In the genomic region with DNA sequence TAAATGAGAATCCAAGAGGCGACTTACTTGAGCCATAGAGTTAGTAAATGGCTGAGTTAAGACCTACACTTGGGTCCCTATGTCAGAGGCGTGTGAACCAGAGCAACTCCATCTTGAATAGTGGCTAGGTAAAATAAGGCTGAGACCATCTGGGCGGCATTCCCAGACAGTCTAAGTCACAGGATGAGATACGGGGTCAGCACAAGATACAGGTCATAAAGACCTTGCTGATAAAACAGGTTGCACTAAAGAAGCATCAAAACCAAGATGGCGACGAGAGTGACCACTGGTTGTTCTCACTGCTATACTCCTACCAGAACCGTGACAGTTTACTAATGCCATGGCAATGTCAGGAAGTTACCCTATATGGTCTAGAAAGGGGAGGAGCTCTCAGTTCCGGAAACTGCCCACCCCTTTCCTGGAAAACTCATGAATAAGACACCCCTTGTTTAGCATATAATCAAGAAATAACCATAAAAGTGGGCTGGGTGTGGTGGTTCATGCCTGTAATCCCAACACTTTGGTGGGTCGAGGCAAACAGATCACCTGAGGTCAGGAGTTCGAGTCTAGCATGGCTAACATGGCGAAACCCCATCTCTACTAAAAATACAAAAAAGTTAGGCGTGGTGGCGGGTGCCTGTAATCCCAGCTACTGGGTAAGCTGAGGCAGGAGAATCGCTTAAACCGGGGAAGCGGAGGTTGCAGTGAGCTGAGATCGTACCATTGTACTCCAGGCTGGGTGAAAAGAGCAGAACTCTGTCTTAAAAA, we compare ENCODE assay signal across 28 cellular contexts. TPM values are rescaled to one million over a fixed set of nuclear protein-coding genes. Genes with fewer than 3 reads are reported as not detected.
A peak's percentile ranks its signal among the peaks of the same experiment; 100 is the strongest.
DNase-seq lines count a peak whose midpoint lies in the region; FAIRE-seq and TF ChIP-seq lines count a peak whose summit lies in the region.
"Had no signal": no experiment of that assay in that cellular context is flagged by ENCODE, and none has a peak within 500 bp of the region (broad histone marks: within the 10 kb centered on the region; RNA-seq: fewer than 3 reads in every experiment).

No MANE protein-coding gene starts in this region.

- no peaks in the 10 kb centered on the region for H3K27me3 ChIP-seq in Loucy (ENCODE audit: insufficient read depth, low read length, poor library complexity, severe bottlenecking)
- H3K27me3 ChIP-seq in astrocyte (ENCODE audit: insufficient read depth, low read length): no peaks in the 10 kb centered on the region
- no peaks in the 10 kb centered on the region for H3K27me3 ChIP-seq in neuronal stem cell (ENCODE audit: control insufficient read depth in 3 of 3, insufficient read depth in 3 of 3, low read depth in 1 of 3, low read length in 3 of 3)
- no peaks in the 10 kb centered on the region for H3K27me3 ChIP-seq in endodermal cell (ENCODE audit: control insufficient read depth, insufficient read depth, low read length, poor library complexity, severe bottlenecking)
- H3K27me3 ChIP-seq: BE2C, suprapubic skin had no signal

- H3K79me2 ChIP-seq in Loucy (ENCODE audit: insufficient read depth, low read length) (no peaks in the 10 kb centered on the region), astrocyte (ENCODE audit: insufficient read depth, low read length) (no peaks in the 10 kb centered on the region)

- H3K4ac ChIP-seq in neuronal stem cell (ENCODE audit: low read length): no peak overlapping the region

- H3K9me3 ChIP-seq in Loucy (ENCODE audit: insufficient read depth, low read depth, low read length): no peaks in the 10 kb centered on the region
- no peaks in the 10 kb centered on the region for H3K9me3 ChIP-seq in astrocyte (ENCODE audit: insufficient read depth, low read depth, low read length)
- H3K9me3 ChIP-seq in neuronal stem cell (replicated peaks in 1 of 2; ENCODE audit: control insufficient read depth in 2 of 2, insufficient read depth in 1 of 2, low read depth in 1 of 2, low read length in 2 of 2): peaks cover 0 to 2% of the 10 kb centered on the region in 2 donors
- no peaks in the 10 kb centered on the region for H3K9me3 ChIP-seq in endodermal cell (ENCODE audit: control insufficient read depth, low read length)
- H3K9me3 ChIP-seq: BE2C, suprapubic skin had no signal

- H3K27me3 Mint-ChIP-seq in activated CD4-positive, alpha-beta memory T cell treated with anti-CD3 and anti-CD28 coated beads for 36 hours: no peaks in the 10 kb centered on the region
- no peaks in the 10 kb centered on the region for H3K27me3 Mint-ChIP-seq in activated CD4-positive, alpha-beta memory T cell treated with anti-CD3 and anti-CD28 coated beads, Interleukin-2, amount 10 ng/mL, durations not matched to agents 7 days and 5 days
- no peaks in the 10 kb centered on the region for H3K27me3 Mint-ChIP-seq in astrocyte (ENCODE audit: low read depth, unreplicated experiment)
- no peaks in the 10 kb centered on the region for H3K27me3 Mint-ChIP-seq in endodermal cell (ENCODE audit: insufficient read depth)
- H3K27me3 Mint-ChIP-seq: activated CD4-positive, alpha-beta T cell treated with anti-CD3 and anti-CD28 coated beads, Interleukin-2, amount 10 ng/mL, durations not matched to agents 7 days and 5 days; activated naive CD8-positive, alpha-beta T cell treated with anti-CD3 and anti-CD28 coated beads, Interleukin-2, amount 10 ng/mL, durations not matched to agents 7 days and 5 days; stimulated activated memory B cell treated with anti-CD40 and anti-IgM and Interleukin-4, amounts not matched to agents 10 μg/mL and 1 μg/mL and 100 μg/mL, for 72 hours; T-helper 17 cell had no signal

- no peaks in the 10 kb centered on the region for H3F3A ChIP-seq in Loucy (ENCODE audit: low read depth)

- H3K79me1 ChIP-seq in neuronal stem cell (ENCODE audit: low read depth, low read length): no peaks in the 10 kb centered on the region

- H4K20me1 ChIP-seq in Loucy (ENCODE audit: insufficient read depth, low read length, poor library complexity, severe bottlenecking) (no peaks in the 10 kb centered on the region), astrocyte (ENCODE audit: insufficient read depth, low read length) (no peaks in the 10 kb centered on the region)

- no peak for FAIRE-seq in astrocyte (lab: Jason Lieb, UNC)
- FAIRE-seq: A204.1, GM12892 had no signal

- no peak overlapping the region for H3K27ac ChIP-seq in astrocyte (ENCODE audit: low read depth, low read length)
- H3K27ac ChIP-seq in neuronal stem cell (replicated peaks; ENCODE audit: low read length): no peak overlapping the region
- no peak overlapping the region for H3K27ac ChIP-seq in endodermal cell (ENCODE audit: low read depth, low read length)
- H3K27ac ChIP-seq: epithelial cell of prostate, suprapubic skin had no signal

- H2BK12ac ChIP-seq in neuronal stem cell (ENCODE audit: low read length): no peak overlapping the region

- H4K8ac ChIP-seq in neuronal stem cell (ENCODE audit: low read depth, low read length): no peak overlapping the region

- H3K9ac ChIP-seq in Loucy (ENCODE audit: low read depth, low read length, poor library complexity, severe bottlenecking) (no peak overlapping the region), astrocyte (ENCODE audit: low read length) (no peak overlapping the region), neuronal stem cell (ENCODE audit: low read depth, low read length, poor library complexity) (no peak overlapping the region), endodermal cell (ENCODE audit: extremely low read depth, low read length, poor library complexity, severe bottlenecking) (no peak overlapping the region)

- H3K9me2 ChIP-seq in Loucy (replicated peaks; ENCODE audit: low read depth, low read length): no peaks in the 10 kb centered on the region

- no peak overlapping the region for H3K27ac Mint-ChIP-seq in activated CD4-positive, alpha-beta memory T cell treated with anti-CD3 and anti-CD28 coated beads for 36 hours
- H3K27ac Mint-ChIP-seq in activated CD4-positive, alpha-beta memory T cell treated with anti-CD3 and anti-CD28 coated beads, Interleukin-2, amount 10 ng/mL, durations not matched to agents 7 days and 5 days: no peak overlapping the region
- H3K27ac Mint-ChIP-seq in astrocyte (ENCODE audit: unreplicated experiment): peak overlapping the region; percentile 91
- no peak overlapping the region for H3K27ac Mint-ChIP-seq in endodermal cell
- H3K27ac Mint-ChIP-seq: activated CD4-positive, alpha-beta T cell treated with anti-CD3 and anti-CD28 coated beads, Interleukin-2, amount 10 ng/mL, durations not matched to agents 7 days and 5 days; activated naive CD8-positive, alpha-beta T cell treated with anti-CD3 and anti-CD28 coated beads, Interleukin-2, amount 10 ng/mL, durations not matched to agents 7 days and 5 days; stimulated activated memory B cell treated with anti-CD40 and anti-IgM and Interleukin-4, amounts not matched to agents 10 μg/mL and 1 μg/mL and 100 μg/mL, for 72 hours; T-helper 17 cell had no signal

- H2AK5ac ChIP-seq in neuronal stem cell (ENCODE audit: low read depth, low read length): no peak overlapping the region

- peaks cover 13% of the 10 kb centered on the region for H3K4me1 Mint-ChIP-seq in activated CD4-positive, alpha-beta memory T cell treated with anti-CD3 and anti-CD28 coated beads for 36 hours (ENCODE audit: low read depth)
- H3K4me1 Mint-ChIP-seq in activated CD4-positive, alpha-beta memory T cell treated with anti-CD3 and anti-CD28 coated beads, Interleukin-2, amount 10 ng/mL, durations not matched to agents 7 days and 5 days: peaks cover 11% of the 10 kb centered on the region
- H3K4me1 Mint-ChIP-seq in astrocyte (ENCODE audit: low read depth, unreplicated experiment) (peaks cover 31% of the 10 kb centered on the region), endodermal cell (peaks cover 10% of the 10 kb centered on the region)

- H3K23ac ChIP-seq in neuronal stem cell (ENCODE audit: low read depth, low read length, poor library complexity): no peak overlapping the region

- peak overlapping the region; percentile 34 for H3K4me2 ChIP-seq in Loucy (ENCODE audit: low read depth, low read length, poor library complexity, severe bottlenecking)
- H3K4me2 ChIP-seq in astrocyte (ENCODE audit: low read length): no peak overlapping the region
- H3K4me2 ChIP-seq in neuronal stem cell (ENCODE audit: insufficient read depth, low read length, poor library complexity, severe bottlenecking): no peak overlapping the region

- no peak overlapping the region for H2BK15ac ChIP-seq in neuronal stem cell (ENCODE audit: low read length)

- no peak overlapping the region for H3K4me3 Mint-ChIP-seq in activated CD4-positive, alpha-beta memory T cell treated with anti-CD3 and anti-CD28 coated beads for 36 hours
- no peak overlapping the region for H3K4me3 Mint-ChIP-seq in activated CD4-positive, alpha-beta memory T cell treated with anti-CD3 and anti-CD28 coated beads, Interleukin-2, amount 10 ng/mL, durations not matched to agents 7 days and 5 days
- H3K4me3 Mint-ChIP-seq in astrocyte (ENCODE audit: unreplicated experiment) (no peak overlapping the region), endodermal cell (no peak overlapping the region)
- H3K4me3 Mint-ChIP-seq: activated CD4-positive, alpha-beta T cell treated with anti-CD3 and anti-CD28 coated beads, Interleukin-2, amount 10 ng/mL, durations not matched to agents 7 days and 5 days; activated naive CD8-positive, alpha-beta T cell treated with anti-CD3 and anti-CD28 coated beads, Interleukin-2, amount 10 ng/mL, durations not matched to agents 7 days and 5 days; stimulated activated memory B cell treated with anti-CD40 and anti-IgM and Interleukin-4, amounts not matched to agents 10 μg/mL and 1 μg/mL and 100 μg/mL, for 72 hours; T-helper 17 cell had no signal

- H3K14ac ChIP-seq in neuronal stem cell (ENCODE audit: low read length): no peak overlapping the region

- CTCF ChIA-PET in activated CD4-positive, alpha-beta memory T cell treated with anti-CD3 and anti-CD28 coated beads for 36 hours (lab: Charles Lee): no interaction called here
- CTCF ChIA-PET in activated CD4-positive, alpha-beta memory T cell treated with anti-CD3 and anti-CD28 coated beads, Interleukin-2, amount 10 ng/mL, durations not matched to agents 7 days and 5 days (lab: Charles Lee): no interaction called here

- POLR2A ChIA-PET in activated CD4-positive, alpha-beta memory T cell treated with anti-CD3 and anti-CD28 coated beads for 36 hours (lab: Charles Lee): no interaction called here
- POLR2A ChIA-PET in activated CD4-positive, alpha-beta memory T cell treated with anti-CD3 and anti-CD28 coated beads, Interleukin-2, amount 10 ng/mL, durations not matched to agents 7 days and 5 days (lab: Charles Lee): no interaction called here

- no peak overlapping the region for H4K91ac ChIP-seq in neuronal stem cell (ENCODE audit: low read depth, low read length, poor library complexity)

- H3K4me1 ChIP-seq in Loucy (ENCODE audit: insufficient read depth, low read length, poor library complexity, severe bottlenecking): no peaks in the 10 kb centered on the region
- H3K4me1 ChIP-seq in astrocyte (ENCODE audit: insufficient read depth, low read length): peaks cover 20% of the 10 kb centered on the region
- peaks cover 8 to 13% of the 10 kb centered on the region in 2 donors for H3K4me1 ChIP-seq in neuronal stem cell (ENCODE audit: control insufficient read depth in 2 of 2, insufficient read depth in 1 of 2, low read depth in 1 of 2, low read length in 2 of 2)
- no peaks in the 10 kb centered on the region for H3K4me1 ChIP-seq in endodermal cell (ENCODE audit: control insufficient read depth, insufficient read depth, low read length)
- H3K4me1 ChIP-seq: BE2C had no signal

- TF ChIP-seq CTCF in Loucy (conservative IDR thresholded peaks at IDR 0.05; ENCODE audit: low read length) (no peak), astrocyte (IDR thresholded peaks at IDR 0.05; ENCODE audit: insufficient read depth, low read depth, low read length) (no peak), endodermal cell (conservative IDR thresholded peaks at IDR 0.05) (no peak)

- no peaks in the 10 kb centered on the region for H3K36me3 ChIP-seq in Loucy (ENCODE audit: insufficient read depth, low read length)
- no peaks in the 10 kb centered on the region for H3K36me3 ChIP-seq in astrocyte (ENCODE audit: insufficient read depth, low read length)
- H3K36me3 ChIP-seq in neuronal stem cell (replicated peaks in 1 of 2; ENCODE audit: control insufficient read depth in 2 of 2, insufficient read depth in 2 of 2, low read length in 2 of 2): no peaks in the 10 kb centered on the region
- H3K36me3 ChIP-seq in endodermal cell (ENCODE audit: control insufficient read depth, insufficient read depth, low read length): no peaks in the 10 kb centered on the region
- H3K36me3 ChIP-seq: BE2C, suprapubic skin had no signal

- peak; percentile 26 for DNase-seq in activated CD4-positive, alpha-beta memory T cell treated with anti-CD3 and anti-CD28 coated beads for 36 hours
- no peak for DNase-seq in activated CD4-positive, alpha-beta memory T cell treated with anti-CD3 and anti-CD28 coated beads, Interleukin-2, amount 10 ng/mL, durations not matched to agents 7 days and 5 days
- DNase-seq in astrocyte (ENCODE audit: low read depth) (no peak), neuronal stem cell (ENCODE audit: low spot score) (no peak), endodermal cell (no peak), putamen (ENCODE audit: low spot score) (no peak)
- no peak for DNase-seq in stimulated activated CD4-positive, alpha-beta T cell treated with anti-CD3 and anti-CD28 coated beads, Interleukin-2, amount 100 ng/mL, for 48 hours
- DNase-seq: activated CD4-positive, alpha-beta T cell treated with anti-CD3 and anti-CD28 coated beads, Interleukin-2, amount 10 ng/mL, durations not matched to agents 7 days and 5 days; activated CD8-positive, alpha-beta memory T cell treated with anti-CD3 and anti-CD28 coated beads, Interleukin-2, amount 50 U/mL, for 48 hours; activated naive CD8-positive, alpha-beta T cell treated with anti-CD3 and anti-CD28 coated beads, Interleukin-2, amount 10 ng/mL, durations not matched to agents 7 days and 5 days; BE2C; DMS79 treated with DMSO at 0.1 percent for 48 hours; head of caudate nucleus; kidney glomerular epithelial cell; NCI-H1092; NCI-H187; NCI-H526; occipital lobe; retina; stimulated activated CD4-positive, alpha-beta T cell treated with anti-CD3 and anti-CD28 coated beads, Interleukin-4, amount 100 ng/mL, for 1 hour; T-helper 17 cell had no signal

- peak overlapping the region; percentile 13 for H3K18ac ChIP-seq in neuronal stem cell (ENCODE audit: low read length)

- 0 out of 2 replicates have a peak overlapping the region, but pooled peaks have one; percentile 41 for H2AFZ ChIP-seq in Loucy (ENCODE audit: low read length)
- H2AFZ ChIP-seq in astrocyte (ENCODE audit: low read depth, low read length): no peak overlapping the region
- H2AFZ ChIP-seq in neuronal stem cell (ENCODE audit: low read length): peak overlapping the region; percentile 8

- H3K4me3 ChIP-seq in Loucy (ENCODE audit: low read length, poor library complexity, severe bottlenecking) (no peak overlapping the region), astrocyte (ENCODE audit: insufficient read depth, low read depth, low read length) (no peak overlapping the region), neuronal stem cell (ENCODE audit: low read length in 2 of 2) (no peak overlapping the region), endodermal cell (ENCODE audit: low read length) (no peak overlapping the region)
- H3K4me3 ChIP-seq: lung, suprapubic skin had no signal

- no peak overlapping the region for H2BK5ac ChIP-seq in neuronal stem cell (ENCODE audit: low read length)

- H2BK120ac ChIP-seq in neuronal stem cell (ENCODE audit: low read depth, low read length): no peak overlapping the region

- no peaks in the 10 kb centered on the region for H3K9me3 Mint-ChIP-seq in activated CD4-positive, alpha-beta memory T cell treated with anti-CD3 and anti-CD28 coated beads for 36 hours
- H3K9me3 Mint-ChIP-seq in activated CD4-positive, alpha-beta memory T cell treated with anti-CD3 and anti-CD28 coated beads, Interleukin-2, amount 10 ng/mL, durations not matched to agents 7 days and 5 days: no peaks in the 10 kb centered on the region
- H3K9me3 Mint-ChIP-seq in astrocyte (ENCODE audit: unreplicated experiment) (no peaks in the 10 kb centered on the region), endodermal cell (peaks cover 2% of the 10 kb centered on the region)
- H3K9me3 Mint-ChIP-seq: activated CD4-positive, alpha-beta T cell treated with anti-CD3 and anti-CD28 coated beads, Interleukin-2, amount 10 ng/mL, durations not matched to agents 7 days and 5 days; activated naive CD8-positive, alpha-beta T cell treated with anti-CD3 and anti-CD28 coated beads, Interleukin-2, amount 10 ng/mL, durations not matched to agents 7 days and 5 days; stimulated activated memory B cell treated with anti-CD40 and anti-IgM and Interleukin-4, amounts not matched to agents 10 μg/mL and 1 μg/mL and 100 μg/mL, for 72 hours had no signal

- intact Hi-C loops in activated CD4-positive, alpha-beta memory T cell treated with anti-CD3 and anti-CD28 coated beads for 36 hours (cut with micrococcal nuclease): no loop called here

- no CpG with 5 or more reads among the region's 17 CpGs for WGBS in neuronal stem cell (ENCODE audit: extremely low coverage in 2 of 2, insufficient read length in 2 of 2, insufficient replicate concordance in 1 of 2), 2 donors
- WGBS in endodermal cell (ENCODE audit: insufficient coverage in 1 of 2, insufficient read length in 1 of 2), 2 experiments: 95% methylated on average over 15 to 17 of the region's 17 CpGs

- H3K36me3 Mint-ChIP-seq in activated CD4-positive, alpha-beta memory T cell treated with anti-CD3 and anti-CD28 coated beads for 36 hours: no peaks in the 10 kb centered on the region
- no peaks in the 10 kb centered on the region for H3K36me3 Mint-ChIP-seq in activated CD4-positive, alpha-beta memory T cell treated with anti-CD3 and anti-CD28 coated beads, Interleukin-2, amount 10 ng/mL, durations not matched to agents 7 days and 5 days (ENCODE audit: low read depth)
- H3K36me3 Mint-ChIP-seq in astrocyte (ENCODE audit: low read depth, unreplicated experiment) (no peaks in the 10 kb centered on the region), endodermal cell (ENCODE audit: low read depth) (no peaks in the 10 kb centered on the region)
- H3K36me3 Mint-ChIP-seq: activated naive CD8-positive, alpha-beta T cell treated with anti-CD3 and anti-CD28 coated beads, Interleukin-2, amount 10 ng/mL, durations not matched to agents 7 days and 5 days; stimulated activated memory B cell treated with anti-CD40 and anti-IgM and Interleukin-4, amounts not matched to agents 10 μg/mL and 1 μg/mL and 100 μg/mL, for 72 hours had no signal

RNA-seq across cellular contexts. Expression of a gene that starts 43.9 kb away (rescaled TPM):
- total RNA-seq in activated CD4-positive, alpha-beta memory T cell treated with anti-CD3 and anti-CD28 coated beads for 36 hours: over 10,000 TPM; 16,691 to 17,144 TPM
- 1,000 to 10,000 TPM; 7,440 to 7,455 TPM for total RNA-seq in activated CD4-positive, alpha-beta memory T cell treated with anti-CD3 and anti-CD28 coated beads, Interleukin-2, amount 10 ng/mL, durations not matched to agents 7 days and 5 days
- total RNA-seq in astrocyte (7,239 and 8,216 TPM in 2 replicates), endodermal cell (over 10,000 TPM in 1 of 2 donors, 1,000 to 10,000 TPM in 1; 8,118 to 11,075 TPM)
- 20,572 TPM for polyA plus RNA-seq in neuronal stem cell (2013, experiment 1 of 2)
- polyA plus RNA-seq in neuronal stem cell (2013, experiment 2 of 2): 20,834 TPM
- polyA plus RNA-seq in endodermal cell (2013, experiment 1 of 2): 8,040 TPM
- 7,552 TPM for polyA plus RNA-seq in endodermal cell (2013, experiment 2 of 2)
